ENCODE assay signal across 1 cellular context in genomic region chr6:156953478-156954146, GRCh38.
A peak's percentile ranks its signal among the peaks of the same experiment; 100 is the strongest.
TF ChIP-seq lines count a peak whose summit lies in the region.

No MANE protein-coding gene starts in this region.

TF ChIP-seq in K562, 482 proteins besides CTCF, POLR2A, EP300 and RAD21 (continued from another document):
- TF ChIP-seq ZNF668 (CRISPR knock-in tag; IDR thresholded peaks at IDR 0.05): 0 out of 2 replicates have a peak, but pooled peaks have one; percentile 59
- TF ChIP-seq ELK1 (CRISPR knock-in tag; IDR thresholded peaks at IDR 0.05): no peak
- TF ChIP-seq ATF7 (IDR thresholded peaks at IDR 0.05): peak; percentile 49; the same call in 1 of the 2 replicates
- peak; percentile 97 for TF ChIP-seq RFX1 (IDR thresholded peaks at IDR 0.05)
- no peak for TF ChIP-seq NR4A1 (CRISPR knock-in tag; IDR thresholded peaks at IDR 0.05)
- TF ChIP-seq NR4A1 (tag; IDR thresholded peaks at IDR 0.05): no peak
- TF ChIP-seq ZNF316 (IDR thresholded peaks at IDR 0.05): no peak
- TF ChIP-seq CEBPZ (IDR thresholded peaks at IDR 0.05; ENCODE audit: borderline replicate concordance, low read depth, low read length): no peak
- TF ChIP-seq FOXJ2 (tag; IDR thresholded peaks at IDR 0.05): peak; percentile 57
- TF ChIP-seq ZNF217 (CRISPR knock-in tag; IDR thresholded peaks at IDR 0.05): no peak
- peak; percentile 25; the same call in 1 of the 2 replicates for TF ChIP-seq JUND (IDR thresholded peaks at IDR 0.05; ENCODE audit: borderline replicate concordance, low read depth, low read length)
- TF ChIP-seq JUND (tag; IDR thresholded peaks at IDR 0.05; ENCODE audit: borderline replicate concordance, low read depth, low read length): no peak
- TF ChIP-seq DLX4 (CRISPR knock-in tag; IDR thresholded peaks at IDR 0.05): no peak
- TF ChIP-seq CSDE1 (IDR thresholded peaks at IDR 0.05): peak in 1 of 2 experiments; percentile 76; a peak in 1 of 4 replicates
- no peak for TF ChIP-seq HMGXB4 (CRISPR knock-in tag; IDR thresholded peaks at IDR 0.05)
- TF ChIP-seq FOXK2 (conservative IDR thresholded peaks at IDR 0.05 in 1 of 2, IDR thresholded peaks at IDR 0.05 in 1 of 2; ENCODE audit: low read depth in 2 of 2): 0 out of 4 replicates have a peak, but pooled peaks of 1 of the 2 experiments have one; percentile 50
- TF ChIP-seq CXXC5 (CRISPR knock-in tag; IDR thresholded peaks at IDR 0.05): peak; percentile 9; the same call in 1 of the 2 replicates
- TF ChIP-seq MCM5 (IDR thresholded peaks at IDR 0.05; ENCODE audit: low read depth): no peak
- peak; percentile 89; the same call in 1 of the 2 replicates for TF ChIP-seq ZHX1 (conservative IDR thresholded peaks at IDR 0.05; ENCODE audit: low read length)
- no peak for TF ChIP-seq PBX2 (CRISPR knock-in tag; IDR thresholded peaks at IDR 0.05; ENCODE audit: low read depth)
- peak; percentile 87 for TF ChIP-seq PBX2 (tag; conservative IDR thresholded peaks at IDR 0.05; ENCODE audit: low read depth)
- no peak for TF ChIP-seq HES1 (IDR thresholded peaks at IDR 0.05; ENCODE audit: low read depth)
- TF ChIP-seq FOXA3 (CRISPR knock-in tag; conservative IDR thresholded peaks at IDR 0.05 in 1 of 2, IDR thresholded peaks at IDR 0.05 in 1 of 2): 0 out of 4 replicates have a peak, but pooled peaks of 1 of the 2 experiments have one; percentile 16
- TF ChIP-seq SMARCE1 (IDR thresholded peaks at IDR 0.05): no peak
- TF ChIP-seq NFRKB (IDR thresholded peaks at IDR 0.05; ENCODE audit: low read depth): no peak
- 0 out of 2 replicates have a peak, but pooled peaks have one; percentile 57 for TF ChIP-seq TCF7 (IDR thresholded peaks at IDR 0.05; ENCODE audit: borderline replicate concordance)
- TF ChIP-seq KDM2B (CRISPR knock-in tag; IDR thresholded peaks at IDR 0.05): no peak
- no peak for TF ChIP-seq ZNF311 (CRISPR knock-in tag; IDR thresholded peaks at IDR 0.05)
- peak; percentile 85 for TF ChIP-seq MEIS2 (IDR thresholded peaks at IDR 0.05; ENCODE audit: partially characterized antibody)
- TF ChIP-seq CBFA2T3 (IDR thresholded peaks at IDR 0.05): no peak
- TF ChIP-seq DEAF1 (CRISPR knock-in tag; IDR thresholded peaks at IDR 0.05): peak; percentile 36
- TF ChIP-seq LEF1 (IDR thresholded peaks at IDR 0.05): 0 out of 2 replicates have a peak, but pooled peaks have one; percentile 47
